ENCODE assay signal across 27 cellular contexts in the genomic region with DNA sequence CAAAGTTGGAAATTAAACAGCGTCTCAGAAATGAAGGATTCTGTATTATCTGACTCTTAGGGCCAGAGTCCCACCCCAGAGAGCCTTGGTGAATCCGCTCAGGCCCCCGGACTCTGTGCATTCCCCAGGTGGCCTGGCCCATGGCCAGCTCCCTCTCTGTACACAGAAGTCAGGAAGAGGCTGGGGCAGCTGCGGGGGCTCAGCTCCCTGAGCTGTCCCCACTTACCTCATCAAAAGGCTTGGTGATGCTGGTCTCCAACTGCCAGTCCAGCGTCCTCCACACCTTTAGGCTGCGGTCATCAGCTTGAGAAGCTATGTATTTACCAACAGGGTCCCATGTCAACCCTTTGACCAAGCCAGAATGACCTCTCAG.
"Had no signal": no experiment of that assay in that cellular context is flagged by ENCODE, and none has a peak within 500 bp of the region (broad histone marks: within the 10 kb centered on the region; RNA-seq: fewer than 3 reads in every experiment).

No MANE protein-coding gene starts in this region.

- ATAC-seq: effector memory CD8-positive, alpha-beta T cell; left colon; lower lobe of right lung; naive thymus-derived CD8-positive, alpha-beta T cell; sciatic nerve; stimulated activated naive CD8-positive, alpha-beta T cell treated with anti-CD3 and anti-CD28 coated beads, Interleukin-15, amount 100 ng/mL, for 72 hours had no signal

- DNase-seq: effector memory CD8-positive, alpha-beta T cell; esophagus squamous epithelium; foreskin melanocyte; glutamatergic neuron; heart right ventricle; hippocampal formation; kidney glomerular epithelial cell; left colon; left ventricle myocardium superior; lower lobe of right lung; naive thymus-derived CD8-positive, alpha-beta T cell; nephron progenitor cell; stimulated activated CD4-positive, alpha-beta T cell treated with anti-CD3 and anti-CD28 coated beads, Interleukin-12 subunit alpha, Interleukin-12 subunit beta, amount 100 ng/mL, for 4 hours; stimulated activated CD4-positive, alpha-beta T cell treated with anti-CD3 and anti-CD28 coated beads, Interleukin-1b, Interleukin-23, amount 100 ng/mL, for 48 hours; stimulated activated CD4-positive, alpha-beta T cell treated with anti-CD3 and anti-CD28 coated beads, Interleukin-4, amount 100 ng/mL, for 1 hour; stimulated activated CD8-positive, alpha-beta memory T cell treated with anti-CD3 and anti-CD28 coated beads, Interleukin-4, amount 100 ng/mL, for 48 hours; stimulated activated naive CD4-positive, alpha-beta T cell; stimulated activated naive CD8-positive, alpha-beta T cell treated with anti-CD3 and anti-CD28 coated beads, Interleukin-15, amount 100 ng/mL, for 72 hours; transverse colon had no signal

- FAIRE-seq: endometrium, islet of Langerhans had no signal

- H3K4me3 ChIP-seq: esophagus squamous epithelium, heart right ventricle, lower lobe of right lung, prostate gland, right atrium auricular region, smooth muscle cell, suprapubic skin, transverse colon, vagina had no signal
